Comparison of ENCODE assay signal across 8 cellular contexts in genomic region chr14:90396342-90397339, GRCh38. TPM values are rescaled to one million over a fixed set of nuclear protein-coding genes. Genes with fewer than 3 reads are reported as not detected.
DNase-seq lines count a peak whose midpoint lies in the region; ATAC-seq and TF ChIP-seq lines count a peak whose summit lies in the region.

TSS of gene CALM1 (plus strand) at chr14:90397029. CDS start at chr14:90397231, 202 bp downstream.

- H3K4me1 ChIP-seq in DOHH2 (ENCODE audit: control insufficient read depth, low read length), result peaks cover 22% of the 10 kb centered on the region
- peaks cover 24% of the 10 kb centered on the region for H3K4me1 ChIP-seq in Karpas-422 (ENCODE audit: low read length)
- H3K4me1 ChIP-seq in RWPE2 (ENCODE audit: insufficient read depth, poor library complexity, severe bottlenecking), result peaks cover 27% of the 10 kb centered on the region

- ATAC-seq in GM21786 (IDR thresholded peaks at IDR 0.05; ENCODE audit: unreplicated experiment), result peak; percentile 62
- ATAC-seq in RWPE2 (ENCODE audit: low read depth), result peak; percentile 67
- ATAC-seq in stimulated activated naive CD8-positive, alpha-beta T cell treated with anti-CD3 and anti-CD28 coated beads, Interleukin-15, amount 100 ng/mL, for 72 hours, result peak; percentile 69

- DNase-seq in Karpas-422, result peak; percentile 98
- DNase-seq in RWPE2 (ENCODE audit: low spot score), result peak; percentile 93
- peak; percentile 96 for DNase-seq in activated effector memory CD4-positive, alpha-beta T cell treated with Interleukin-2 at 50 U/mL for 16 hours
- DNase-seq in fibroblast of the aortic adventitia (ENCODE audit: low read depth), result peak; percentile 94
- DNase-seq in stimulated activated naive CD8-positive, alpha-beta T cell treated with anti-CD3 and anti-CD28 coated beads, Interleukin-15, amount 100 ng/mL, for 72 hours, result peak; percentile 97 to 99

- H3K9me2 ChIP-seq in DOHH2 (replicated peaks; ENCODE audit: control insufficient read depth, low read length) (no peaks in the 10 kb centered on the region), Karpas-422 (replicated peaks; ENCODE audit: insufficient read depth, low read length) (no peaks in the 10 kb centered on the region), neural cell (ENCODE audit: insufficient read depth, low read length) (no peaks in the 10 kb centered on the region)

- no peaks in the 10 kb centered on the region for H3K9me3 ChIP-seq in DOHH2 (ENCODE audit: control insufficient read depth, insufficient read depth, low read length)
- no peaks in the 10 kb centered on the region for H3K9me3 ChIP-seq in Karpas-422 (ENCODE audit: low read length)
- H3K9me3 ChIP-seq in RWPE2 (ENCODE audit: severe bottlenecking), result no peaks in the 10 kb centered on the region
- no peaks in the 10 kb centered on the region for H3K9me3 ChIP-seq in neural cell (ENCODE audit: low read length)

- TF ChIP-seq CTCF in DOHH2 (IDR thresholded peaks at IDR 0.05; ENCODE audit: low read depth, low read length, poor library complexity, severe bottlenecking) (no peak), RWPE2 (IDR thresholded peaks at IDR 0.05; ENCODE audit: poor library complexity, severe bottlenecking) (peak; percentile 0), fibroblast of the aortic adventitia (IDR thresholded peaks at IDR 0.05; ENCODE audit: insufficient read depth, low read length) (no peak), neural cell (IDR thresholded peaks at IDR 0.05; ENCODE audit: poor library complexity, severe bottlenecking) (peak; percentile 26)

- H3K27me3 ChIP-seq in DOHH2 (ENCODE audit: control insufficient read depth, low read length), result no peaks in the 10 kb centered on the region
- no peaks in the 10 kb centered on the region for H3K27me3 ChIP-seq in Karpas-422 (ENCODE audit: low read length)
- H3K27me3 ChIP-seq in RWPE2 (ENCODE audit: insufficient read depth, poor library complexity, severe bottlenecking), result no peaks in the 10 kb centered on the region
- H3K27me3 ChIP-seq in neural cell (ENCODE audit: insufficient read depth, low read depth, low read length), result no peaks in the 10 kb centered on the region

- H3K27ac ChIP-seq in DOHH2 (ENCODE audit: low read depth, low read length) (peak within 1 kb of the TSS; percentile 66), Karpas-422 (ENCODE audit: low read length) (peak within 1 kb of the TSS; percentile 73), RWPE2 (ENCODE audit: poor library complexity, severe bottlenecking) (peak within 1 kb of the TSS; percentile 77), neural cell (ENCODE audit: low read length) (peak within 1 kb of the TSS; percentile 86)

- H3K36me3 ChIP-seq in DOHH2 (ENCODE audit: control insufficient read depth, low read length) (peaks cover 35% of the 10 kb centered on the region), Karpas-422 (ENCODE audit: insufficient read depth, low read length) (peaks cover 19% of the 10 kb centered on the region), RWPE2 (ENCODE audit: low read depth) (peaks cover 30% of the 10 kb centered on the region), neural cell (ENCODE audit: insufficient read depth, low read length) (no peaks in the 10 kb centered on the region)

- H3K79me2 ChIP-seq in DOHH2 (ENCODE audit: control insufficient read depth, low read length), result peaks cover 44% of the 10 kb centered on the region
- H3K79me2 ChIP-seq in Karpas-422 (ENCODE audit: low read length), result peaks cover 42% of the 10 kb centered on the region
- H3K79me2 ChIP-seq in neural cell (replicated peaks; ENCODE audit: insufficient read depth, low read length), result peaks cover 32% of the 10 kb centered on the region

- TF ChIP-seq EP300 in neural cell (conservative IDR thresholded peaks at IDR 0.05; ENCODE audit: poor library complexity, severe bottlenecking), result peak; percentile 84

- H4K20me1 ChIP-seq in DOHH2 (ENCODE audit: control insufficient read depth, insufficient read depth, low read depth, low read length), result peaks cover 25% of the 10 kb centered on the region
- H4K20me1 ChIP-seq in Karpas-422 (ENCODE audit: insufficient read depth, low read depth, low read length), result peaks cover 39% of the 10 kb centered on the region
- peaks cover 9% of the 10 kb centered on the region for H4K20me1 ChIP-seq in neural cell (ENCODE audit: insufficient read depth)

- H3F3A ChIP-seq in DOHH2 (ENCODE audit: control insufficient read depth, insufficient read depth), result peaks cover 10% of the 10 kb centered on the region
- H3F3A ChIP-seq in neural cell (ENCODE audit: insufficient read depth, low read length, poor library complexity, severe bottlenecking), result no peaks in the 10 kb centered on the region

- H2AFZ ChIP-seq in Karpas-422 (ENCODE audit: low read length), result peak within 1 kb of the TSS; percentile 78
- H2AFZ ChIP-seq in neural cell (ENCODE audit: low read depth, low read length), result peak within 1 kb of the TSS; percentile 97

- H3K4me1 Mint-ChIP-seq in stimulated activated naive CD8-positive, alpha-beta T cell treated with anti-CD3 and anti-CD28 coated beads, Interleukin-15, amount 100 ng/mL, for 72 hours, result peaks cover 31% of the 10 kb centered on the region

- H3K9ac ChIP-seq in Karpas-422 (ENCODE audit: low read length), result peak within 1 kb of the TSS; percentile 88
- H3K9ac ChIP-seq in neural cell (ENCODE audit: low read length), result peak within 1 kb of the TSS; percentile 92

- H3K27me3 Mint-ChIP-seq in stimulated activated naive CD8-positive, alpha-beta T cell treated with anti-CD3 and anti-CD28 coated beads, Interleukin-15, amount 100 ng/mL, for 72 hours, result no peaks in the 10 kb centered on the region

- H3K27ac Mint-ChIP-seq in stimulated activated naive CD8-positive, alpha-beta T cell treated with anti-CD3 and anti-CD28 coated beads, Interleukin-15, amount 100 ng/mL, for 72 hours, result peak within 1 kb of the TSS; percentile 95 to 98

- H3K4me3 Mint-ChIP-seq in stimulated activated naive CD8-positive, alpha-beta T cell treated with anti-CD3 and anti-CD28 coated beads, Interleukin-15, amount 100 ng/mL, for 72 hours, result peak within 1 kb of the TSS; percentile 90 to 98

- no peaks in the 10 kb centered on the region for H3K9me3 Mint-ChIP-seq in stimulated activated naive CD8-positive, alpha-beta T cell treated with anti-CD3 and anti-CD28 coated beads, Interleukin-15, amount 100 ng/mL, for 72 hours

- H3K4me3 ChIP-seq in DOHH2 (ENCODE audit: low read length) (peak within 1 kb of the TSS; percentile 83), Karpas-422 (ENCODE audit: low read length) (peak within 1 kb of the TSS; percentile 78), RWPE2 (ENCODE audit: severe bottlenecking) (peak within 1 kb of the TSS; percentile 78), fibroblast of the aortic adventitia (ENCODE audit: low read depth, low read length) (peak within 1 kb of the TSS; percentile 97), neural cell (ENCODE audit: low read length) (peak within 1 kb of the TSS; percentile 92)

- H3K4me2 ChIP-seq in DOHH2 (ENCODE audit: low read length) (peak within 1 kb of the TSS; percentile 84), Karpas-422 (ENCODE audit: low read depth, low read length, poor library complexity, severe bottlenecking) (peak within 1 kb of the TSS; percentile 88), neural cell (ENCODE audit: low read length) (peak within 1 kb of the TSS; percentile 88)

- peak; percentile 66 for TF ChIP-seq RAD21 in neural cell (conservative IDR thresholded peaks at IDR 0.05)

TF ChIP-seq in neural cell, 6 proteins besides CTCF, POLR2A, EP300 and RAD21:
- TF ChIP-seq EZH2 (IDR thresholded peaks at IDR 0.05; ENCODE audit: borderline replicate concordance, insufficient read depth, low read length, poor library complexity, severe bottlenecking) (no peak), MXI1 (conservative IDR thresholded peaks at IDR 0.05; ENCODE audit: poor library complexity, severe bottlenecking) (peak; percentile 82), REST (IDR thresholded peaks at IDR 0.05; ENCODE audit: borderline replicate concordance) (peak; percentile 99), TAF1 (IDR thresholded peaks at IDR 0.05; ENCODE audit: low read depth) (peak; percentile 100), POLR2AphosphoS5 (IDR thresholded peaks at IDR 0.05) (peak; percentile 100), SMC3 (conservative IDR thresholded peaks at IDR 0.05; ENCODE audit: poor library complexity) (peak; percentile 72)

RNA-seq across cellular contexts. Expression of gene CALM1, which starts in this region (rescaled TPM):
- total RNA-seq in Karpas-422 (2014; rRNA removed; shearing (Covaris generic); ENCODE audit: low replicate concordance), result 560 and 724 TPM in 2 replicates
- 342 and 589 TPM in 2 replicates for total RNA-seq in fibroblast of the aortic adventitia (ENCODE audit: low replicate concordance)
- polyA plus RNA-seq in neural cell, result 282 and 373 TPM in 2 replicates
- 275 and 313 TPM in 2 replicates for polyA minus RNA-seq in neural cell

Comparison
In these comparisons a context has a peak if more than half of its experiments do, and no peak if none do; other contexts are left out.
1. Peak in every context shown above with its lines: DNase-seq, ATAC-seq, H3K4me3 ChIP-seq and H3K27ac ChIP-seq.
2. CTCF ChIP-seq: peak in RWPE2 (single experiment) and neural cell (single experiment); none in DOHH2 (single experiment) and fibroblast of the aortic adventitia (single experiment).